30 cellular contexts compared by ENCODE assay signal in the genomic region with DNA sequence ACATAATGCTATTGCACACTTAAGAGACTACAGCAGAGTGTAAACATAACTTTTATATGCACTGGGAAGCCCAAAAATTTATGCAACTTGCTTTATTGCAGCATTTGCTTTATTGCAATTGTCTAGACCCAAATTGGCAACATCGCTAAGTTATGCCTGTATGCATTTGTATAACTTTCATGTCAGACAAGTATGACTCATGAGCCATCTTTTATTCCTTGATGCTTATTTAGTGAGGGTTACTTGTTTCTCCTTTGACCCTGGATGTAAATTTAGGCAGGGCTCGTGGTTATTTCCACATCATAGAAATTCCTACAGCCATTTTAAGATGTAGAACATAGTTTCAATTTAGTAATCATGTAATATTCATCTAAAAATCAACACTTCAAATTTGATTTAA.
"Had no signal": no experiment of that assay in that cellular context is flagged by ENCODE, and none has a peak within 500 bp of the region (broad histone marks: within the 10 kb centered on the region; RNA-seq: fewer than 3 reads in every experiment).

No MANE protein-coding gene starts in this region.

- FAIRE-seq: TTC549 had no signal

- H3K27me3 ChIP-seq: ascending aorta, cardiac muscle cell had no signal

- H3K9me3 ChIP-seq: ascending aorta had no signal

- H3K4me1 ChIP-seq: ascending aorta had no signal

- DNase-seq: activated CD4-positive, alpha-beta memory T cell treated with anti-CD3 and anti-CD28 coated beads, Interleukin-2, amount 10 ng/mL, durations not matched to agents 7 days and 5 days; activated CD4-positive, alpha-beta T cell treated with anti-CD3 and anti-CD28 coated beads for 1 hour; activated CD4-positive, alpha-beta T cell treated with anti-CD3 and anti-CD28 coated beads for 36 hours; activated CD4-positive, alpha-beta T cell treated with anti-CD3 and anti-CD28 coated beads for 48 hours; activated CD4-positive, alpha-beta T cell treated with anti-CD3 and anti-CD28 coated beads, Interleukin-2, amount 10 ng/mL, durations not matched to agents 7 days and 5 days; activated CD4-positive, alpha-beta T cell treated with anti-CD3 and anti-CD28 coated beads, Interleukin-2, amount 50 U/mL, for 48 hours; activated CD4-positive, CD25-positive, alpha-beta regulatory T cell; activated CD8-positive, alpha-beta memory T cell treated with anti-CD3 and anti-CD28 coated beads for 24 hours; activated CD8-positive, alpha-beta memory T cell treated with anti-CD3 and anti-CD28 coated beads, Interleukin-2, amount 10 ng/mL, durations not matched to agents 7 days and 5 days; activated CD8-positive, alpha-beta memory T cell treated with anti-CD3 and anti-CD28 coated beads, Interleukin-2, amount 50 U/mL, for 48 hours; activated CD8-positive, alpha-beta T cell treated with anti-CD3 and anti-CD28 coated beads, Interleukin-2, amount 10 ng/mL, durations not matched to agents 7 days and 5 days; activated effector memory CD4-positive, alpha-beta T cell treated with Interleukin-2 at 50 U/mL for 16 hours; activated gamma-delta T cell; activated naive CD4-positive, alpha-beta T cell treated with anti-CD3 and anti-CD28 coated beads, Interleukin-2, amount 10 ng/mL, durations not matched to agents 7 days and 5 days; activated naive CD4-positive, alpha-beta T cell treated with Interleukin-2 at 50 U/mL for 16 hours; activated naive CD8-positive, alpha-beta T cell treated with anti-CD3 and anti-CD28 coated beads, Interleukin-2, amount 10 ng/mL, durations not matched to agents 7 days and 5 days; activated naive CD8-positive, alpha-beta T cell treated with anti-CD3 and anti-CD28 coated beads, Interleukin-2, amount 50 U/mL, for 24 hours; activated T-cell treated with anti-CD3 and anti-CD28 coated beads, Interleukin-2, amount 50 U/mL, for 24 hours; activated T-cell treated with anti-CD3 and anti-CD28 coated beads, Interleukin-2, amount 50 U/mL, for 48 hours; amygdala; anterior cingulate cortex; caudate nucleus; cerebellar nuclear complex; T-helper 2 cell; T-helper 9 cell had no signal

- ATAC-seq: activated CD4-positive, alpha-beta T cell treated with anti-CD3 and anti-CD28 coated beads for 36 hours; activated CD4-positive, CD25-positive, alpha-beta regulatory T cell treated with anti-CD3 and anti-CD28 coated beads, Interleukin-2, amount 50 U/mL, for 24 hours; activated CD8-positive, alpha-beta memory T cell treated with anti-CD3 and anti-CD28 coated beads, Interleukin-2, amount 10 ng/mL, durations not matched to agents 7 days and 5 days; activated CD8-positive, alpha-beta T cell treated with anti-CD3 and anti-CD28 coated beads, Interleukin-2, amount 10 ng/mL, durations not matched to agents 7 days and 5 days; activated naive CD8-positive, alpha-beta T cell treated with anti-CD3 and anti-CD28 coated beads, Interleukin-2, amount 50 U/mL, for 24 hours had no signal

- H3K36me3 ChIP-seq: ascending aorta, cardiac muscle cell had no signal

- H3K27ac ChIP-seq: ascending aorta, cardiac muscle cell, VCaP had no signal

- H3K4me3 ChIP-seq: ascending aorta, cardiac muscle cell had no signal
